In genomic region chr14:99081156-99081765, GRCh38 we compare ENCODE assay signal across 26 cellular contexts.
"Had no signal": no experiment of that assay in that cellular context is flagged by ENCODE, and none has a peak within 500 bp of the region (broad histone marks: within the 10 kb centered on the region; RNA-seq: fewer than 3 reads in every experiment).

No MANE protein-coding gene starts in this region.

- H3K27me3 ChIP-seq: left lung, neural progenitor cell, neutrophil, ovary, right atrium auricular region, right lobe of liver, tibial nerve, uterus had no signal

- H3K27ac ChIP-seq: left lung, lower lobe of right lung, neural progenitor cell, neutrophil, ovary, right atrium auricular region, right lobe of liver, tibial nerve, uterus had no signal

- H3K9ac ChIP-seq: neural progenitor cell had no signal

- DNase-seq: hippocampal formation; kidney; left colon; left lung; lower lobe of right lung; mammary epithelial cell; mesenchymal stem cell; naive B cell; natural killer cell; nephron progenitor cell; occipital lobe; ovary; right lobe of liver; stimulated activated CD4-positive, alpha-beta T cell treated with anti-CD3 and anti-CD28 coated beads, Interleukin-1b, Interleukin-23, amount 100 ng/mL, for 48 hours; stimulated activated CD4-positive, alpha-beta T cell treated with anti-CD3 and anti-CD28 coated beads, Interleukin-2, amount 100 ng/mL, for 48 hours; stimulated activated CD4-positive, alpha-beta T cell treated with anti-CD3 and anti-CD28 coated beads, Interleukin-4, amount 100 ng/mL, for 4 hours; stimulated activated CD8-positive, alpha-beta memory T cell treated with anti-CD3 and anti-CD28 coated beads, Interleukin-4, amount 100 ng/mL, for 48 hours; stimulated activated naive CD4-positive, alpha-beta T cell treated with Interleukin-2 at 50 U/mL for 16 hours; stimulated activated naive CD8-positive, alpha-beta T cell treated with anti-CD3 and anti-CD28 coated beads, Interleukin-15, amount 100 ng/mL, for 72 hours; substantia nigra; uterus had no signal

- H3K4me1 ChIP-seq: lower lobe of right lung, neural progenitor cell, right atrium auricular region, right lobe of liver, tibial nerve, uterus had no signal

- H3K4me3 ChIP-seq: left lung, lower lobe of right lung, neural progenitor cell, ovary, right atrium auricular region, right lobe of liver, smooth muscle cell, tibial nerve, uterus had no signal

- H3K9me3 ChIP-seq: lower lobe of right lung, neutrophil, ovary, right lobe of liver, uterus had no signal

- H3K36me3 ChIP-seq: left lung, lower lobe of right lung, neural progenitor cell, neutrophil, ovary, right atrium auricular region, right lobe of liver, tibial nerve, uterus had no signal
